In the genomic region with DNA sequence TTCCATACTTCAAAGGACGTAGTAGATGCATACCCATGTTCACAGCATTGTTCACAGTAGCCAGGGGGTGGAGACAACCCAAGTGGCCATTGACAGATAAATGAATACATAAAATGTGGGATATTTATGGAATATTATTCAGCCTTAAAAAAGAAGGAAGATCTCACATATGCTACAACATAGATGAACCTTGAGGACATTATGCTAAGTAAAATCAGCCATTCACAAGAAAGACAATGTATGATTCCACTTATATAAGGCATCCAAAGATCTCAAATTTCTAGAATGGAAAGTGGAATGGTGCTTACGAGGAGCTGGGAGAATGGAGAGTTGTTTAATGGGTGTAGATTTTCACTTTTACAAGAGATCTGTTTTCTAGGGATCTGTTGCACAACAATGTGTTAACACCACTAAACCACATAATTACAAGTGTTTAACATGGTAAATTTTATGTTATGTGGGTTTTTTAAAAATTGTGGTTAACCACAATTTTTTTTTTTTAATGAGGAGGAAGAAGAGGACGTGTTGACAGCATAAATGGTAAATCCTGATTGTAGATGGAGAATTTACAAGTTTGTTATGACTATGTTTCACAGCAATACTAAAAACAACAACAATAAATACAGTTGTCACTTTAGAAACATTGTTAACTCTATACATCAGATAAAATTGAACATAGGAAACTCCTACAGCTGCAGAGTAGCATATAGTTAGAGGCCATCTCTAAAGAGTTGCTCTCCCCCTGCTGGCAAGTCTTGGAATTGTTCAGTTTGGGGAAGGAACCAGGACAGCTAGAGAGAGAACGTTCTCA, we compare ENCODE assay signal across 8 cellular contexts. TPM values are rescaled to one million over a fixed set of nuclear protein-coding genes. Genes with fewer than 3 reads are reported as not detected.
DNase-seq lines count a peak whose midpoint lies in the region; ATAC-seq, FAIRE-seq and TF ChIP-seq lines count a peak whose summit lies in the region.

No MANE protein-coding gene starts in this region.

- no peaks in the 10 kb centered on the region for H3K4me1 Mint-ChIP-seq in type B pancreatic cell (ENCODE audit: unreplicated experiment)

- DNase-seq in EL (peak; percentile 72), HUDEP-2 (lab: John Stamatoyannopoulos, UW; ENCODE audit: unreplicated experiment in 76 of 76) (peak in 63 of 76 experiments; percentile 5 to 85 (median 52)), RCC 7860 (ENCODE audit: low spot score) (peak; percentile 56), fibroblast of pulmonary artery (ENCODE audit: low read depth) (peak; percentile 79), omental fat pad (ENCODE audit: low spot score) (peak; percentile 84), type B pancreatic cell (ENCODE audit: extremely low spot score, unreplicated experiment) (peak; percentile 79)
- DNase-seq in activated T-cell treated with anti-CD3 and anti-CD28 coated beads, Interleukin-2, amount 50 U/mL, for 48 hours, result peak; percentile 79 to 80

- no peak overlapping the region for H3K27ac Mint-ChIP-seq in type B pancreatic cell

- H3K9me3 Mint-ChIP-seq in type B pancreatic cell, result no peaks in the 10 kb centered on the region

- peaks cover 19% of the 10 kb centered on the region for H3K27me3 Mint-ChIP-seq in type B pancreatic cell

- H3K36me3 Mint-ChIP-seq in type B pancreatic cell, result no peaks in the 10 kb centered on the region

- ATAC-seq in GM21528 (IDR thresholded peaks at IDR 0.05; ENCODE audit: low FRiP score, unreplicated experiment) (peak; percentile 99), omental fat pad (ENCODE audit: low FRiP score) (peak; percentile 76)

- H3K4me3 Mint-ChIP-seq in type B pancreatic cell, result no peak overlapping the region

- peak; percentile 89 for TF ChIP-seq CTCF in fibroblast of pulmonary artery (IDR thresholded peaks at IDR 0.05; ENCODE audit: low read length, missing control alignments)
- TF ChIP-seq CTCF in omental fat pad (IDR thresholded peaks at IDR 0.05), result peak in 1 of 3 donors; percentile 64
- peak; percentile 91 for TF ChIP-seq CTCF in type B pancreatic cell (conservative IDR thresholded peaks at IDR 0.05)

- peak; percentile 51 for FAIRE-seq in RCC 7860 (lab: Jason Lieb, UNC)

- H3K4me3 ChIP-seq in fibroblast of pulmonary artery (replicated peaks; ENCODE audit: low read depth, low read length), result no peak overlapping the region

RNA-seq across cellular contexts. Expression of gene CCN2, which starts 41.6 kb away (rescaled TPM):
- total RNA-seq in omental fat pad, result 100 to 1,000 TPM in 3 of 4 donors, 10 to 100 TPM in 1; 60.6 to 129 (median 107) TPM
- 33.8 and 75.5 TPM in 2 replicates for total RNA-seq in type B pancreatic cell (ENCODE audit: low replicate concordance)
